ENCODE assay signal across 17 cellular contexts in the genomic region with DNA sequence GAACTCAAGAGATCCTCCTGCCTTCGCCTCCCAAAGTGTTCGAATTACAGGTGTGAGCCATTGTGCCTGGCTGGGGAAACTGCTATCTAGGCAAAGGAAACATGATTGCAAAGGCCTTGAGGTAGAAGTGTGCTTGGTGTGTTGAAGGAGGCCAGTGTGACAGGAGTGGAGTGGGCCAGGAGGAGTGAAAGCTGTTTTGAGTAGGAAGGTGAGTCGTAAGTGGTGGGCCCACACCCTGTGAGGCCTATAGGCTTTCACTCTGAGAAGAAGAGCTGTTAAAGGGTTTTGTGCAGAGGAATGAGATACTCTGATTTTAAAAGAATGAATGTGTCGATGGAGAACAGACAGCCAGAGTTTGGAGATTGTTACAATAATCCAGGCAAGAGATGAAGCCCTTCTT. TPM values are rescaled to one million over a fixed set of nuclear protein-coding genes. Genes with fewer than 3 reads are reported as not detected.
A peak's percentile ranks its signal among the peaks of the same experiment; 100 is the strongest.
DNase-seq lines count a peak whose midpoint lies in the region; ATAC-seq and TF ChIP-seq lines count a peak whose summit lies in the region.
"Had no signal": no experiment of that assay in that cellular context is flagged by ENCODE, and none has a peak within 500 bp of the region (broad histone marks: within the 10 kb centered on the region; RNA-seq: fewer than 3 reads in every experiment).

No MANE protein-coding gene starts in this region.

- no peaks in the 10 kb centered on the region for H3K27me3 Mint-ChIP-seq in activated naive CD4-positive, alpha-beta T cell treated with anti-CD3 and anti-CD28 coated beads for 36 hours (ENCODE audit: low read depth)
- no peaks in the 10 kb centered on the region for H3K27me3 Mint-ChIP-seq in stimulated activated naive B cell treated with anti-CD40 and anti-IgM and Interleukin-4, amounts not matched to agents 10 μg/mL and 1 μg/mL and 100 μg/mL, for 72 hours
- H3K27me3 Mint-ChIP-seq: activated T-helper 17 cell treated with anti-CD3 and anti-CD28 coated beads, Interleukin-2, amount 50 U/mL, for 72 hours had no signal

- TF ChIP-seq CTCF in fibroblast of mammary gland (conservative IDR thresholded peaks at IDR 0.05; ENCODE audit: control insufficient read depth, insufficient read depth, low read depth, low read length), result no peak

- no peaks in the 10 kb centered on the region for H3K36me3 Mint-ChIP-seq in activated naive CD4-positive, alpha-beta T cell treated with anti-CD3 and anti-CD28 coated beads for 36 hours (ENCODE audit: low read depth)
- peaks cover 9 to 22% of the 10 kb centered on the region in 2 donors for H3K36me3 Mint-ChIP-seq in stimulated activated naive B cell treated with anti-CD40 and anti-IgM and Interleukin-4, amounts not matched to agents 10 μg/mL and 1 μg/mL and 100 μg/mL, for 72 hours

- no peak overlapping the region for H3K4me3 ChIP-seq in fibroblast of mammary gland (ENCODE audit: control insufficient read depth, low read depth, low read length)
- H3K4me3 ChIP-seq: gastroesophageal sphincter, left lung had no signal

- DNase-seq in activated naive CD4-positive, alpha-beta T cell treated with anti-CD3 and anti-CD28 coated beads for 36 hours, result peak; percentile 44
- DNase-seq in activated naive CD4-positive, alpha-beta T cell treated with anti-CD3 and anti-CD28 coated beads, Interleukin-2, amount 50 U/mL, for 16 hours, result no peak
- peak; percentile 40 for DNase-seq in NCI-H226
- DNase-seq in fibroblast of mammary gland (ENCODE audit: low read depth), result peak; percentile 40
- DNase-seq in stimulated activated naive B cell treated with anti-CD40 and anti-IgM and Interleukin-4, amounts not matched to agents 10 μg/mL and 1 μg/mL and 100 μg/mL, for 72 hours, result no peak
- DNase-seq in NCI-H1417 treated with DMSO at 0.1 percent for 48 hours (lab: John Stamatoyannopoulos, UW), result no peak
- DNase-seq: activated CD4-positive, alpha-beta T cell treated with anti-CD3 and anti-CD28 coated beads, Interleukin-2, amount 10 ng/mL, durations not matched to agents 7 days and 5 days; cerebellar nuclear complex; Kasumi-1; left lung; SHP77; stimulated activated CD4-positive, alpha-beta T cell treated with anti-CD3 and anti-CD28 coated beads, Interleukin-12 subunit alpha, Interleukin-12 subunit beta, amount 100 ng/mL, for 4 hours; T-helper 9 cell had no signal

- CTCF ChIA-PET in activated naive CD4-positive, alpha-beta T cell treated with anti-CD3 and anti-CD28 coated beads for 36 hours (lab: Charles Lee), result interaction anchor here (0.6 kb wide), 2 partner anchors 32 to 92 kb away, joined by 3 to 4 read pairs; no protein-coding TSS in a partner anchor

- H3K27ac Mint-ChIP-seq in activated naive CD4-positive, alpha-beta T cell treated with anti-CD3 and anti-CD28 coated beads for 36 hours, result no peak overlapping the region
- H3K27ac Mint-ChIP-seq in stimulated activated naive B cell treated with anti-CD40 and anti-IgM and Interleukin-4, amounts not matched to agents 10 μg/mL and 1 μg/mL and 100 μg/mL, for 72 hours, result peak overlapping the region; percentile 99
- H3K27ac Mint-ChIP-seq: activated CD4-positive, alpha-beta T cell treated with anti-CD3 and anti-CD28 coated beads, Interleukin-2, amount 10 ng/mL, durations not matched to agents 7 days and 5 days; activated T-helper 17 cell treated with anti-CD3 and anti-CD28 coated beads, Interleukin-2, amount 50 U/mL, for 72 hours had no signal

- H3K4me1 Mint-ChIP-seq in activated naive CD4-positive, alpha-beta T cell treated with anti-CD3 and anti-CD28 coated beads for 36 hours (ENCODE audit: low read depth), result peaks cover 34% of the 10 kb centered on the region
- peaks cover 57 to 76% of the 10 kb centered on the region in 2 donors for H3K4me1 Mint-ChIP-seq in stimulated activated naive B cell treated with anti-CD40 and anti-IgM and Interleukin-4, amounts not matched to agents 10 μg/mL and 1 μg/mL and 100 μg/mL, for 72 hours

- no peak overlapping the region for H3K4me3 Mint-ChIP-seq in activated naive CD4-positive, alpha-beta T cell treated with anti-CD3 and anti-CD28 coated beads for 36 hours
- H3K4me3 Mint-ChIP-seq in stimulated activated naive B cell treated with anti-CD40 and anti-IgM and Interleukin-4, amounts not matched to agents 10 μg/mL and 1 μg/mL and 100 μg/mL, for 72 hours, result peak overlapping the region; percentile 30 to 53
- H3K4me3 Mint-ChIP-seq: activated CD4-positive, alpha-beta T cell treated with anti-CD3 and anti-CD28 coated beads, Interleukin-2, amount 10 ng/mL, durations not matched to agents 7 days and 5 days; activated T-helper 17 cell treated with anti-CD3 and anti-CD28 coated beads, Interleukin-2, amount 50 U/mL, for 72 hours had no signal

- ATAC-seq in stimulated activated naive B cell treated with anti-CD40 and anti-IgM and Interleukin-4, amounts not matched to agents 10 μg/mL and 1 μg/mL and 100 μg/mL, for 72 hours (replicated peaks), result no peak
- ATAC-seq in HG03196 (IDR thresholded peaks at IDR 0.05; ENCODE audit: unreplicated experiment) (no peak), HG03565 (IDR thresholded peaks at IDR 0.05; ENCODE audit: unreplicated experiment) (no peak)
- ATAC-seq: activated T-helper 17 cell treated with anti-CD3 and anti-CD28 coated beads, Interleukin-2, amount 50 U/mL, for 72 hours; gastroesophageal sphincter; left lung had no signal

- H3K9me3 Mint-ChIP-seq in activated naive CD4-positive, alpha-beta T cell treated with anti-CD3 and anti-CD28 coated beads for 36 hours, result no peaks in the 10 kb centered on the region
- H3K9me3 Mint-ChIP-seq in stimulated activated naive B cell treated with anti-CD40 and anti-IgM and Interleukin-4, amounts not matched to agents 10 μg/mL and 1 μg/mL and 100 μg/mL, for 72 hours, result peaks cover 4 to 10% of the 10 kb centered on the region in 2 donors
- H3K9me3 Mint-ChIP-seq: activated CD4-positive, alpha-beta T cell treated with anti-CD3 and anti-CD28 coated beads, Interleukin-2, amount 10 ng/mL, durations not matched to agents 7 days and 5 days; activated T-helper 17 cell treated with anti-CD3 and anti-CD28 coated beads, Interleukin-2, amount 50 U/mL, for 72 hours had no signal

- intact Hi-C loops in activated naive CD4-positive, alpha-beta T cell treated with anti-CD3 and anti-CD28 coated beads for 36 hours (cut with micrococcal nuclease), result no loop called here

RNA-seq across cellular contexts. Expression of a gene that starts 43.4 kb away (rescaled TPM):
- total RNA-seq in activated naive CD4-positive, alpha-beta T cell treated with anti-CD3 and anti-CD28 coated beads for 36 hours, result 10 to 100 TPM; 41.8 to 46.6 TPM

RNA-seq across cellular contexts. Expression of a gene that starts 47.0 kb away (rescaled TPM):
- 1 to 10 TPM; 8.2 to 9.5 TPM for total RNA-seq in activated naive CD4-positive, alpha-beta T cell treated with anti-CD3 and anti-CD28 coated beads for 36 hours

Comparison
In these comparisons a context has a peak if more than half of its experiments do, and no peak if none do; other contexts are left out.
1. DNase-seq: peak in activated naive CD4-positive, alpha-beta T cell treated with anti-CD3 and anti-CD28 coated beads for 36 hours (single experiment), NCI-H226 (single experiment) and fibroblast of mammary gland (single experiment); none in activated naive CD4-positive, alpha-beta T cell treated with anti-CD3 and anti-CD28 coated beads, Interleukin-2, amount 50 U/mL, for 16 hours (single experiment), stimulated activated naive B cell treated with anti-CD40 and anti-IgM and Interleukin-4, amounts not matched to agents 10 μg/mL and 1 μg/mL and 100 μg/mL, for 72 hours (single experiment) and NCI-H1417 treated with DMSO at 0.1 percent for 48 hours (single experiment).